ENCODE assay signal across 16 cellular contexts in the genomic region with DNA sequence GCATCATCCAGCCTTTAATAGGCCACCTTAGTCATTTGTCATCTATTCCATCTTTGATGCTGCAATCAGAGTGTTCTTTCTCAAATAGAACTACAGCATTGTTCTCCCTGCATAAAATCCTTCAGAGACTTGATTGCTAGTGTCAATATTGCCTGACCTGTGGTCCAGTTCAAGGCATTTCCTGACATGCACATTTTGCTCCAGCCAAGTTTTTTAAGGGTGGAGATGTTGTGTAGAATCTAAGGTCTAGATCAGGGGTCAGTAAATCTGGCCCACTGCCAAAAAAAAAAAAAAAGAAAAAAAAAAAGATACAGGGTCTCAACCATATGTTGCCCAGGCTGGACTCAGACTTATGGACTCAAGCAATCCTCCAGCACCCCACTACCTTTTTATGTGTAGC.
DNase-seq lines count a peak whose midpoint lies in the region; TF ChIP-seq lines count a peak whose summit lies in the region.
"Had no signal": no experiment of that assay in that cellular context is flagged by ENCODE, and none has a peak within 500 bp of the region (broad histone marks: within the 10 kb centered on the region; RNA-seq: fewer than 3 reads in every experiment).

No MANE protein-coding gene starts in this region.

- H3K4me2 ChIP-seq in hepatocyte = no peak overlapping the region
- H3K4me2 ChIP-seq: A549; BLaER1 treated with 17β-estradiol and CSF1 and Interleukin-3, amounts not matched to agents 10 nM and 100 nM had no signal

- H3K9me3 ChIP-seq in hepatocyte (ENCODE audit: low read depth) (no peaks in the 10 kb centered on the region), MG63 (no peaks in the 10 kb centered on the region)
- H3K9me3 ChIP-seq: A549 had no signal

- H2AFZ ChIP-seq in hepatocyte = no peak overlapping the region

- H3K79me2 ChIP-seq in hepatocyte = no peaks in the 10 kb centered on the region

- no peak for TF ChIP-seq CTCF in hepatocyte (IDR thresholded peaks at IDR 0.05; ENCODE audit: poor library complexity)

- H3K4me1 ChIP-seq in hepatocyte (ENCODE audit: insufficient read depth) = no peaks in the 10 kb centered on the region
- H3K4me1 ChIP-seq: A549; BLaER1 treated with 17β-estradiol and CSF1 and Interleukin-3, amounts not matched to agents 10 nM and 100 nM had no signal

- no peak overlapping the region for H3K27ac ChIP-seq in hepatocyte
- H3K27ac ChIP-seq: 22Rv1; A549; BLaER1 treated with 17β-estradiol and CSF1 and Interleukin-3, amounts not matched to agents 10 nM and 100 nM had no signal

- no peaks in the 10 kb centered on the region for H3K9me2 ChIP-seq in hepatocyte (replicated peaks; ENCODE audit: insufficient read depth)

- H3K4me3 ChIP-seq in hepatocyte (no peak overlapping the region), MG63 (no peak overlapping the region)
- H3K4me3 ChIP-seq: A549; BLaER1 treated with 17β-estradiol and CSF1 and Interleukin-3, amounts not matched to agents 10 nM and 100 nM had no signal

- DNase-seq in DMS53 (lab: John Stamatoyannopoulos, UW) (peak; percentile 3), DMS53 treated with DMSO at 0.1 percent for 48 hours (lab: John Stamatoyannopoulos, UW; ENCODE audit: unreplicated experiment) (no peak), HT-29 (ENCODE audit: low spot score) (peak; percentile 58), SK-N-DZ (ENCODE audit: low spot score) (peak; percentile 30), hepatocyte (ENCODE audit: low spot score) (peak; percentile 5), KG1 (lab: John Stamatoyannopoulos, UW) (no peak), dedifferentiated amniotic fluid mesenchymal stem cell (ENCODE audit: extremely low spot score) (no peak), MG63 (no peak)
- DNase-seq: Calu3; CD8-positive, alpha-beta T cell; DMS79; GDM1; H9 had no signal

- no peaks in the 10 kb centered on the region for H3K27me3 ChIP-seq in hepatocyte
- no peaks in the 10 kb centered on the region for H3K27me3 ChIP-seq in MG63
- H3K27me3 ChIP-seq: BLaER1 treated with 17β-estradiol and CSF1 and Interleukin-3, amounts not matched to agents 10 nM and 100 nM had no signal

- H3K36me3 ChIP-seq in hepatocyte (replicated peaks; ENCODE audit: insufficient read depth, low read depth) = no peaks in the 10 kb centered on the region
- no peaks in the 10 kb centered on the region for H3K36me3 ChIP-seq in MG63
- H3K36me3 ChIP-seq: BLaER1 treated with 17β-estradiol and CSF1 and Interleukin-3, amounts not matched to agents 10 nM and 100 nM had no signal

- no peaks in the 10 kb centered on the region for H4K20me1 ChIP-seq in hepatocyte (ENCODE audit: insufficient read depth, poor library complexity, severe bottlenecking)
- H4K20me1 ChIP-seq: BLaER1 treated with 17β-estradiol and CSF1 and Interleukin-3, amounts not matched to agents 10 nM and 100 nM had no signal

Comparison
In these comparisons a context has a peak if more than half of its experiments do, and no peak if none do; other contexts are left out.
1. DNase-seq: peak in DMS53 (single experiment), HT-29 (single experiment), SK-N-DZ (single experiment) and hepatocyte (single experiment); none in DMS53 treated with DMSO at 0.1 percent for 48 hours (single experiment), KG1 (single experiment), dedifferentiated amniotic fluid mesenchymal stem cell (single experiment) and MG63 (single experiment).